Comparison of ENCODE assay signal across 9 cellular contexts in the genomic region with DNA sequence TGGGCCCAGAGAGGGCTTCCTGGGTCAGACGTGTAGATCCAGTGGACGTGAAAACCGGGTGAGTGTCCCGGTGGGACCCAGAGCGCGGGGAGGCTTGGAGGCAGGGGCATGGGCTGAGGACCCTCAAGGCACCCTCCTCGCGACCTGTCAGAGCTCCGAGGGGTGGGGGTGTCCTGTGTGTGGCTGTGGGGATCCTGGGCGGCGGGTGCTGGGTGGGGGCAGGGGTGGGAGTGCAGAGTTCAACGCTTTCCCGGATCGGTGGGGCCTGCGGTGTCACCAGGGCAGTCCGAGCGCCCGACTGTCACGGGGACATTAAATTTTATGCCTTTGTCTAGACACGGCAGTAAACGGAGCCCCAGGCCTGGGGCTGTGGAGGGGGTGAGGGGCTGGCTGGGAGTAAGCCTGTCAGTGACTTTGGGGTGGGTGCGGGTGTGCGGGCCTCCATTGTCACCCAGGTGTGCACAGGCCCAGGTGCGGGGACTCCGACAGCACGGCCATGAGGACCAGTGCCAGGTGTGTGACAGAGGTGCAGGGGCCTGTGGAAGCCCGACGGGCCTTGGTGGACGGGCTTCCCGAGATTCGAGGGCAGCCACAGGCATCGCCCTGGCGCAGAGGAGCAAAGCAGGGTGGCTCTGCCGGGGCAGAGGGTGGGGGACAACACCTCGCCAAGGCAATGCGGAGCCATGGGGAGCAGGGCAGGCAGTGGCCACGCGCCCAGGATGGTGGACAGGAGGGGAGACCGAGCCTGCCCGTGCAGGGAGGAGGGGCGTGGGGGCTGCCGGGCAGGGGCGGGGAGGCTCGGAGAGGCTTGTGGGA. TPM values are rescaled to one million over a fixed set of nuclear protein-coding genes. Genes with fewer than 3 reads are reported as not detected.
DNase-seq lines count a peak whose midpoint lies in the region; ATAC-seq, FAIRE-seq and TF ChIP-seq lines count a peak whose summit lies in the region.
"Had no signal": no experiment of that assay in that cellular context is flagged by ENCODE, and none has a peak within 500 bp of the region (broad histone marks: within the 10 kb centered on the region; RNA-seq: fewer than 3 reads in every experiment).

No MANE protein-coding gene starts in this region.

- peaks cover 21% of the 10 kb centered on the region for H3K4me1 Mint-ChIP-seq in activated CD8-positive, alpha-beta memory T cell treated with anti-CD3 and anti-CD28 coated beads, Interleukin-2, amount 10 ng/mL, durations not matched to agents 7 days and 5 days
- H3K4me1 Mint-ChIP-seq in type B pancreatic cell (ENCODE audit: unreplicated experiment): no peaks in the 10 kb centered on the region

- H3K79me2 ChIP-seq in K562 (ENCODE audit: control insufficient read depth, insufficient read depth, low read length): no peaks in the 10 kb centered on the region

- BruUV-seq in K562 (replicated peaks; lab: Mats Ljungman, UMichigan): no TSS peak

- in situ Hi-C loops in K562 (cut with MboI): no loop called here

- TF ChIP-seq EP300 in K562 (IDR thresholded peaks at IDR 0.05; ENCODE audit: low read length): no peak

- H3K4me3 ChIP-seq in K562: peak overlapping the region; percentile 31; the same call in 1 of the 2 replicates
- peak overlapping the region; percentile 43 to 69 (median 67) for H3K4me3 ChIP-seq in right lobe of liver

- H3K9me3 Mint-ChIP-seq in activated CD8-positive, alpha-beta memory T cell treated with anti-CD3 and anti-CD28 coated beads, Interleukin-2, amount 10 ng/mL, durations not matched to agents 7 days and 5 days (ENCODE audit: low read depth): no peaks in the 10 kb centered on the region
- no peaks in the 10 kb centered on the region for H3K9me3 Mint-ChIP-seq in type B pancreatic cell

- DNase-seq in activated CD8-positive, alpha-beta memory T cell treated with anti-CD3 and anti-CD28 coated beads, Interleukin-2, amount 10 ng/mL, durations not matched to agents 7 days and 5 days: peak; percentile 46
- DNase-seq in activated CD8-positive, alpha-beta memory T cell treated with anti-CD3 and anti-CD28 coated beads, Interleukin-2, amount 50 U/mL, for 48 hours: no peak
- DNase-seq in K562 (ENCODE audit: extremely low read depth in 1 of 4, low spot score in 3 of 4) (no peak), right lobe of liver (peak in 2 of 3 donors; percentile 20 to 50), type B pancreatic cell (ENCODE audit: extremely low spot score, unreplicated experiment) (no peak), NCI-H146 (lab: John Stamatoyannopoulos, UW) (no peak), AG20443 (ENCODE audit: low spot score) (no peak)

- TF ChIP-seq POLR2A in K562 (conservative IDR thresholded peaks at IDR 0.05) (no peak), right lobe of liver (IDR thresholded peaks at IDR 0.05) (no peak)

- no peaks in the 10 kb centered on the region for H4K20me1 ChIP-seq in K562 (replicated peaks; ENCODE audit: control insufficient read depth, insufficient read depth, low read length)

- no peak for TF ChIP-seq RAD21 in K562 (CRISPR knock-in tag; conservative IDR thresholded peaks at IDR 0.05 in 1 of 2, IDR thresholded peaks at IDR 0.05 in 1 of 2)

- H3K4me3 Mint-ChIP-seq in activated CD8-positive, alpha-beta memory T cell treated with anti-CD3 and anti-CD28 coated beads, Interleukin-2, amount 10 ng/mL, durations not matched to agents 7 days and 5 days: peak overlapping the region; percentile 61
- peak overlapping the region; percentile 72 for H3K4me3 Mint-ChIP-seq in type B pancreatic cell

- CTCF ChIA-PET in activated CD8-positive, alpha-beta memory T cell treated with anti-CD3 and anti-CD28 coated beads, Interleukin-2, amount 10 ng/mL, durations not matched to agents 7 days and 5 days (lab: Charles Lee): interaction anchor here (0.7 to 5.5 kb wide), 20 partner anchors 10 to 441 kb away, joined by 3 to 42 read pairs (median 4); a partner anchor contains a TSS
- CTCF ChIA-PET in K562 (lab: Yijun Ruan, JAX; ENCODE audit: low intra/inter-chr PET ratio): interaction anchor here (0.6 to 1.6 kb wide), 4 partner anchors 47 to 314 kb away, joined by 3 to 13 read pairs (median 4); no protein-coding TSS in a partner anchor

- no peak for FAIRE-seq in K562 (lab: Jason Lieb, UNC)
- FAIRE-seq: G401.6 had no signal

- H3K9me3 ChIP-seq in K562 (replicated peaks; ENCODE audit: control insufficient read depth, insufficient read depth, low read depth, low read length): no peaks in the 10 kb centered on the region
- H3K9me3 ChIP-seq in right lobe of liver: no peaks in the 10 kb centered on the region

- peak; percentile 3 for ATAC-seq in activated CD8-positive, alpha-beta memory T cell treated with anti-CD3 and anti-CD28 coated beads, Interleukin-2, amount 10 ng/mL, durations not matched to agents 7 days and 5 days
- ATAC-seq in K562 (peak; percentile 6; the same call in 2 of the 3 replicates), right lobe of liver (peak; percentile 13 to 37 (median 16)), HG02981 (IDR thresholded peaks at IDR 0.05; ENCODE audit: unreplicated experiment) (no peak)

- intact Hi-C loops in K562 (cut with micrococcal nuclease) (loop anchor here (5.0 to 10.0 kb wide), 2 partner anchors 53 to 435 kb away; a partner anchor contains a TSS), right lobe of liver (cut with DNase I) (loop anchor here in 1 of 2 donors (10.0 kb wide), 1 partner anchor 153 kb away; no protein-coding TSS in a partner anchor)

- H2AFZ ChIP-seq in K562 (ENCODE audit: low read depth, low read length): peak overlapping the region; percentile 92

- H3K27ac Mint-ChIP-seq in activated CD8-positive, alpha-beta memory T cell treated with anti-CD3 and anti-CD28 coated beads, Interleukin-2, amount 10 ng/mL, durations not matched to agents 7 days and 5 days: peak overlapping the region; percentile 52
- H3K27ac Mint-ChIP-seq in type B pancreatic cell: no peak overlapping the region

- H3K27ac ChIP-seq in K562 (ENCODE audit: extremely low read depth, low read depth, low read length) (no peak overlapping the region), right lobe of liver (peak overlapping the region in 1 of 3 donors; percentile 31)

- H3K27me3 Mint-ChIP-seq in activated CD8-positive, alpha-beta memory T cell treated with anti-CD3 and anti-CD28 coated beads, Interleukin-2, amount 10 ng/mL, durations not matched to agents 7 days and 5 days: peaks cover 25% of the 10 kb centered on the region
- H3K27me3 Mint-ChIP-seq in type B pancreatic cell: peaks cover 25% of the 10 kb centered on the region

- H3K27me3 ChIP-seq in K562 (ENCODE audit: control insufficient read depth in 2 of 2, insufficient read depth in 2 of 2, low read length in 2 of 2) (peaks cover 2 to 23% of the 10 kb centered on the region in 2 experiments; a peak in 2 of 5 replicates), right lobe of liver (no peaks in the 10 kb centered on the region)

- H3K4me1 ChIP-seq in K562 (replicated peaks in 1 of 2; ENCODE audit: control insufficient read depth in 2 of 2, insufficient read depth in 2 of 2, low read length in 2 of 2) (peaks cover 0 to 50% of the 10 kb centered on the region in 2 experiments; a peak in 2 of 5 replicates), right lobe of liver (peaks cover 0 to 17% (median 0%) of the 10 kb centered on the region in 4 donors)

- POLR2A ChIA-PET in K562 (lab: Yijun Ruan, JAX): interaction anchor here (0.6 kb wide), 1 partner anchor 133 kb away, joined by 3 read pairs; no protein-coding TSS in a partner anchor

- H3K36me3 Mint-ChIP-seq in activated CD8-positive, alpha-beta memory T cell treated with anti-CD3 and anti-CD28 coated beads, Interleukin-2, amount 10 ng/mL, durations not matched to agents 7 days and 5 days: no peaks in the 10 kb centered on the region
- no peaks in the 10 kb centered on the region for H3K36me3 Mint-ChIP-seq in type B pancreatic cell

- H3K9me1 ChIP-seq in K562 (ENCODE audit: control insufficient read depth, insufficient read depth, low read length): no peaks in the 10 kb centered on the region

- peak overlapping the region; percentile 59 to 90; a peak in 3 of 4 replicates for H3K9ac ChIP-seq in K562 (ENCODE audit: insufficient read depth in 1 of 2, low read depth in 2 of 2, low read length in 2 of 2)

- WGBS in K562 (ENCODE audit: insufficient coverage, low coverage, missing lambda C conversion rate): 90% methylated on average over 8 of the region's 44 CpGs
- 12% methylated on average over 5 of the region's 44 CpGs for WGBS in right lobe of liver (ENCODE audit: insufficient coverage, low coverage, low lambda C conversion rate, missing lambda C conversion rate)

- TF ChIP-seq CTCF in K562 (IDR thresholded peaks at IDR 0.05 in 2 of 3, conservative IDR thresholded peaks at IDR 0.05 in 1 of 3; ENCODE audit: insufficient read depth in 2 of 3, low read depth in 1 of 3, low read length in 3 of 3) (no peak), right lobe of liver (IDR thresholded peaks at IDR 0.05) (no peak), type B pancreatic cell (conservative IDR thresholded peaks at IDR 0.05) (no peak)

- peak overlapping the region; percentile 18; the same call in 1 of the 2 replicates for H3K4me2 ChIP-seq in K562 (ENCODE audit: insufficient read depth, low read length)

- H3K36me3 ChIP-seq in K562 (ENCODE audit: control insufficient read depth, insufficient read depth, low read length): no peaks in the 10 kb centered on the region
- no peaks in the 10 kb centered on the region for H3K36me3 ChIP-seq in right lobe of liver

RNA-seq across cellular contexts. Expression of a gene that starts 1.2 kb away (rescaled TPM):
- total RNA-seq in activated CD8-positive, alpha-beta memory T cell treated with anti-CD3 and anti-CD28 coated beads, Interleukin-2, amount 10 ng/mL, durations not matched to agents 7 days and 5 days: 10 to 100 TPM; 11.5 to 11.9 TPM
- total RNA-seq in K562 (2011; cell fraction: chromatin; rRNA removed; ENCODE audit: low replicate concordance): not detected in 2 replicates
- 0.39 TPM in 1 of 2 replicates, not detected in the other for total RNA-seq in K562 (2011; cell fraction: nucleolus; rRNA removed)
- not detected in 2 replicates for total RNA-seq in K562 (2011; cell fraction: nucleoplasm; rRNA removed)
- total RNA-seq in K562 (2014; rRNA removed): 0.36 TPM in 1 of 2 replicates, not detected in the other
- total RNA-seq in K562 (2014; rRNA removed; fragmentation: Illumina TruSeq; extraction: Trizol): not detected in 2 replicates
- total RNA-seq in K562 (2015; rRNA removed; fragmentation: Illumina TruSeq; extraction: Trizol): not detected in 2 replicates
- total RNA-seq in K562 (2021): 0.31 TPM in 1 of 2 replicates, not detected in the other
- 0.09 TPM in 1 of 2 replicates, not detected in the other for polyA plus RNA-seq in K562 (2011; rRNA removed)
- polyA plus RNA-seq in K562 (2011; cell fraction: cytosol; rRNA removed): 0.04 and 0.55 TPM in 2 replicates
- 0.13 TPM in 1 of 2 replicates, not detected in the other for polyA plus RNA-seq in K562 (2011; cell fraction: nucleus; rRNA removed)
- 0.12 TPM in 1 of 2 replicates, not detected in the other for polyA plus RNA-seq in K562 (2012)
- not detected in 2 replicates for polyA plus RNA-seq in K562 (2014; fragmentation: Illumina TruSeq; extraction: Trizol)
- not detected for polyA plus RNA-seq in K562 (2014; fragmentation: Nextera tagmentation; extraction: Ambion mirVana)
- polyA plus RNA-seq in K562 (2014; rRNA removed): not detected in 2 replicates
- polyA minus RNA-seq in K562 (2011; rRNA and poly(A)+ RNA removed): not detected in 2 replicates
- not detected in 2 replicates for polyA minus RNA-seq in K562 (2011; cell fraction: cytosol; rRNA and poly(A)+ RNA removed)
- 0.33 and 0.40 TPM in 2 replicates for polyA minus RNA-seq in K562 (2011; cell fraction: nucleus; rRNA and poly(A)+ RNA removed)
- total RNA-seq in right lobe of liver: 1 to 10 TPM in 5 of 6 experiments, under 1 TPM in 1; 0.74 to 3.2 (median 2.2) TPM
- total RNA-seq in type B pancreatic cell (ENCODE audit: low replicate concordance): 1.4 and 5.5 TPM in 2 replicates

RNA-seq across cellular contexts. Expression of a gene that starts 36.5 kb away (rescaled TPM):
- 10 to 100 TPM; 40.6 to 56.8 TPM for total RNA-seq in activated CD8-positive, alpha-beta memory T cell treated with anti-CD3 and anti-CD28 coated beads, Interleukin-2, amount 10 ng/mL, durations not matched to agents 7 days and 5 days
- total RNA-seq in K562 (2011; cell fraction: chromatin; rRNA removed; ENCODE audit: low replicate concordance): 5.0 and 22.4 TPM in 2 replicates
- total RNA-seq in K562 (2011; cell fraction: nucleolus; rRNA removed): 19.2 and 23.0 TPM in 2 replicates
- 7.6 and 10.1 TPM in 2 replicates for total RNA-seq in K562 (2011; cell fraction: nucleoplasm; rRNA removed)
- total RNA-seq in K562 (2014; rRNA removed) (26.4 and 28.3 TPM in 2 replicates), K562 (2014; rRNA removed; fragmentation: Illumina TruSeq; extraction: Trizol) (0.64 and 0.84 TPM in 2 replicates), K562 (2015; rRNA removed; fragmentation: Illumina TruSeq; extraction: Trizol) (6.6 and 8.8 TPM in 2 replicates), K562 (2021) (20.1 and 25.7 TPM in 2 replicates), right lobe of liver (1 to 10 TPM; 2.2 to 8.1 (median 3.9) TPM), type B pancreatic cell (ENCODE audit: low replicate concordance) (11.9 and 22.1 TPM in 2 replicates)
- polyA plus RNA-seq in K562 (2011; rRNA removed) (5.9 and 6.6 TPM in 2 replicates), K562 (2014; fragmentation: Illumina TruSeq; extraction: Trizol) (1.2 and 6.8 TPM in 2 replicates), K562 (2014; fragmentation: Nextera tagmentation; extraction: Ambion mirVana) (under 1 TPM; 0.21 to 0.25 TPM), K562 (2014; rRNA removed) (18.9 and 19.4 TPM in 2 replicates)
- polyA plus RNA-seq in K562 (2011; cell fraction: cytosol; rRNA removed): 7.3 and 21.3 TPM in 2 replicates
- 19.1 and 36.6 TPM in 2 replicates for polyA plus RNA-seq in K562 (2011; cell fraction: nucleus; rRNA removed)
- 12.3 and 15.1 TPM in 2 replicates for polyA plus RNA-seq in K562 (2012)
- 0.99 and 1.6 TPM in 2 replicates for polyA minus RNA-seq in K562 (2011; rRNA and poly(A)+ RNA removed)
- 7.5 and 8.6 TPM in 2 replicates for polyA minus RNA-seq in K562 (2011; cell fraction: cytosol; rRNA and poly(A)+ RNA removed)
- polyA minus RNA-seq in K562 (2011; cell fraction: nucleus; rRNA and poly(A)+ RNA removed): 10.3 and 11.8 TPM in 2 replicates

RNA-seq across cellular contexts. Expression of a gene that starts 40.9 kb away (rescaled TPM):
- total RNA-seq in activated CD8-positive, alpha-beta memory T cell treated with anti-CD3 and anti-CD28 coated beads, Interleukin-2, amount 10 ng/mL, durations not matched to agents 7 days and 5 days: 100 to 1,000 TPM; 546 to 574 TPM
- total RNA-seq in K562 (2011; cell fraction: chromatin; rRNA removed; ENCODE audit: low replicate concordance): not detected in 2 replicates
- not detected in 2 replicates for total RNA-seq in K562 (2011; cell fraction: nucleolus; rRNA removed)
- 0.29 TPM in 1 of 2 replicates, not detected in the other for total RNA-seq in K562 (2011; cell fraction: nucleoplasm; rRNA removed)
- total RNA-seq in K562 (2014; rRNA removed) (not detected in 2 replicates), K562 (2014; rRNA removed; fragmentation: Illumina TruSeq; extraction: Trizol) (not detected in 2 replicates), K562 (2015; rRNA removed; fragmentation: Illumina TruSeq; extraction: Trizol) (not detected in 2 replicates), K562 (2021) (0.58 and 0.98 TPM in 2 replicates), right lobe of liver (1 to 10 TPM in 5 of 6 experiments, under 1 TPM in 1; 0.79 to 5.4 (median 2.7) TPM), type B pancreatic cell (ENCODE audit: low replicate concordance) (5.1 and 15.4 TPM in 2 replicates)
- polyA plus RNA-seq in K562 (2011; rRNA removed) (0.14 and 0.23 TPM in 2 replicates), K562 (2014; fragmentation: Illumina TruSeq; extraction: Trizol) (not detected in 2 replicates), K562 (2014; fragmentation: Nextera tagmentation; extraction: Ambion mirVana) (not detected), K562 (2014; rRNA removed) (0.11 TPM in 1 of 2 replicates, not detected in the other)
- 0.31 and 0.46 TPM in 2 replicates for polyA plus RNA-seq in K562 (2011; cell fraction: cytosol; rRNA removed)
- polyA plus RNA-seq in K562 (2011; cell fraction: nucleus; rRNA removed): 0.21 and 1.1 TPM in 2 replicates
- polyA plus RNA-seq in K562 (2012): 0.72 TPM in 1 of 2 replicates, not detected in the other
- polyA minus RNA-seq in K562 (2011; rRNA and poly(A)+ RNA removed): not detected in 2 replicates
- 3.2 and 9.9 TPM in 2 replicates for polyA minus RNA-seq in K562 (2011; cell fraction: cytosol; rRNA and poly(A)+ RNA removed)
- polyA minus RNA-seq in K562 (2011; cell fraction: nucleus; rRNA and poly(A)+ RNA removed): 0.78 and 1.5 TPM in 2 replicates

RNA-seq across cellular contexts. Expression of a gene that starts 53.0 kb away (rescaled TPM):
- total RNA-seq in activated CD8-positive, alpha-beta memory T cell treated with anti-CD3 and anti-CD28 coated beads, Interleukin-2, amount 10 ng/mL, durations not matched to agents 7 days and 5 days: under 1 TPM in 1 of 2 experiments, not detected in 1; 0.68 TPM
- total RNA-seq in K562 (2011; cell fraction: chromatin; rRNA removed; ENCODE audit: low replicate concordance): 2.6 TPM in 1 of 2 replicates, not detected in the other
- total RNA-seq in K562 (2011; cell fraction: nucleolus; rRNA removed): 0.53 and 1.7 TPM in 2 replicates
- total RNA-seq in K562 (2011; cell fraction: nucleoplasm; rRNA removed): 1.2 and 1.5 TPM in 2 replicates
- total RNA-seq in K562 (2014; rRNA removed) (1.7 and 2.0 TPM in 2 replicates), K562 (2014; rRNA removed; fragmentation: Illumina TruSeq; extraction: Trizol) (not detected in 2 replicates), K562 (2015; rRNA removed; fragmentation: Illumina TruSeq; extraction: Trizol) (0.33 and 0.34 TPM in 2 replicates), K562 (2021) (1.2 and 1.7 TPM in 2 replicates), right lobe of liver (10 to 100 TPM; 11.2 to 50.0 (median 27.5) TPM), type B pancreatic cell (ENCODE audit: low replicate concordance) (11.2 and 20.3 TPM in 2 replicates)
- polyA plus RNA-seq in K562 (2011; rRNA removed) (1.0 and 2.2 TPM in 2 replicates), K562 (2014; fragmentation: Illumina TruSeq; extraction: Trizol) (0.18 and 0.51 TPM in 2 replicates), K562 (2014; fragmentation: Nextera tagmentation; extraction: Ambion mirVana) (under 1 TPM; 0.25 to 0.27 TPM), K562 (2014; rRNA removed) (0.16 and 1.2 TPM in 2 replicates)
- polyA plus RNA-seq in K562 (2011; cell fraction: cytosol; rRNA removed): 4.4 and 9.0 TPM in 2 replicates
- 4.8 and 11.0 TPM in 2 replicates for polyA plus RNA-seq in K562 (2011; cell fraction: nucleus; rRNA removed)
- polyA plus RNA-seq in K562 (2012): 1.4 and 1.9 TPM in 2 replicates
- 0.39 TPM in 1 of 2 replicates, not detected in the other for polyA minus RNA-seq in K562 (2011; rRNA and poly(A)+ RNA removed)
- 1.2 and 2.0 TPM in 2 replicates for polyA minus RNA-seq in K562 (2011; cell fraction: cytosol; rRNA and poly(A)+ RNA removed)
- polyA minus RNA-seq in K562 (2011; cell fraction: nucleus; rRNA and poly(A)+ RNA removed): 0.67 and 0.94 TPM in 2 replicates

Comparison
In these comparisons a context has a peak if more than half of its experiments do, and no peak if none do; other contexts are left out.
1. DNase-seq: peak in activated CD8-positive, alpha-beta memory T cell treated with anti-CD3 and anti-CD28 coated beads, Interleukin-2, amount 10 ng/mL, durations not matched to agents 7 days and 5 days (single experiment) and right lobe of liver (2 of 3); none in activated CD8-positive, alpha-beta memory T cell treated with anti-CD3 and anti-CD28 coated beads, Interleukin-2, amount 50 U/mL, for 48 hours (single experiment), K562 (0 of 4), type B pancreatic cell (single experiment), NCI-H146 (single experiment) and AG20443 (single experiment).
2. RNA of a gene that starts 40.9 kb away (total RNA-seq): 546 to 574 TPM in activated CD8-positive, alpha-beta memory T cell treated with anti-CD3 and anti-CD28 coated beads, Interleukin-2, amount 10 ng/mL, durations not matched to agents 7 days and 5 days; 5.1 to 15.4 TPM in type B pancreatic cell, 0.79 to 5.4 TPM in right lobe of liver and 0.29 to 0.98 TPM in K562; every median in the first group is over 10 times any median in the second.